ENCODE assay signal across 8 cellular contexts in genomic region chr1:22105611-22106207, GRCh38. TPM values are rescaled to one million over a fixed set of nuclear protein-coding genes. Genes with fewer than 3 reads are reported as not detected.
DNase-seq lines count a peak whose midpoint lies in the region; ATAC-seq and TF ChIP-seq lines count a peak whose summit lies in the region.

No MANE protein-coding gene starts in this region.

- CTCF ChIA-PET in Calu3 (lab: Charles Lee) = interaction anchor here (0.6 to 1.1 kb wide), 4 partner anchors 124 to 311 kb away, joined by 3 to 8 read pairs (median 3); no protein-coding TSS in a partner anchor

- H3K27me3 Mint-ChIP-seq in Calu3 (ENCODE audit: unreplicated experiment) = no peaks in the 10 kb centered on the region
- no peaks in the 10 kb centered on the region for H3K27me3 Mint-ChIP-seq in H9 (ENCODE audit: low read depth)
- no peaks in the 10 kb centered on the region for H3K27me3 Mint-ChIP-seq in activated T-helper 17 cell treated with anti-CD3 and anti-CD28 coated beads, Interleukin-2, amount 50 U/mL, for 72 hours

- H3K27ac Mint-ChIP-seq in Calu3 (ENCODE audit: unreplicated experiment) = no peak overlapping the region
- no peak overlapping the region for H3K27ac Mint-ChIP-seq in H9
- peak overlapping the region; percentile 85 for H3K27ac Mint-ChIP-seq in activated T-helper 17 cell treated with anti-CD3 and anti-CD28 coated beads, Interleukin-2, amount 50 U/mL, for 72 hours

- H2BK5ac ChIP-seq in H9 (ENCODE audit: insufficient read length, low read length) = no peak overlapping the region

- H3K9me3 ChIP-seq in H9 (ENCODE audit: control insufficient read depth, low read depth, low read length) (no peaks in the 10 kb centered on the region), left ventricle myocardium inferior (replicated peaks) (no peaks in the 10 kb centered on the region)

- H4K20me1 ChIP-seq in H9 (ENCODE audit: control insufficient read depth, insufficient read depth, insufficient read length) = no peaks in the 10 kb centered on the region

- H3K27me3 ChIP-seq in H9 (ENCODE audit: insufficient read depth, low read length) (no peaks in the 10 kb centered on the region), left ventricle myocardium inferior (ENCODE audit: low read depth) (no peaks in the 10 kb centered on the region)

- no peak overlapping the region for H3K14ac ChIP-seq in H9 (ENCODE audit: insufficient read depth, low read length)

- H4K5ac ChIP-seq in H9 (ENCODE audit: insufficient read length, low read depth, low read length) = no peak overlapping the region

- peak; percentile 27 for ATAC-seq in activated T-helper 17 cell treated with anti-CD3 and anti-CD28 coated beads, Interleukin-2, amount 50 U/mL, for 72 hours (replicated peaks)
- ATAC-seq in GM21723 (IDR thresholded peaks at IDR 0.05; ENCODE audit: unreplicated experiment) (no peak), GM19328 (IDR thresholded peaks at IDR 0.05; ENCODE audit: unreplicated experiment) (no peak)

- no peak overlapping the region for H3T11ph ChIP-seq in H9 (ENCODE audit: low read length)

- no peaks in the 10 kb centered on the region for H3K36me3 ChIP-seq in left ventricle myocardium inferior

- TF ChIP-seq CTCF in Calu3 (IDR thresholded peaks at IDR 0.05; ENCODE audit: unreplicated experiment) = peak; percentile 54
- TF ChIP-seq CTCF in H9 (conservative IDR thresholded peaks at IDR 0.05) = peak; percentile 82
- peak; percentile 84 for TF ChIP-seq CTCF in left ventricle myocardium inferior (IDR thresholded peaks at IDR 0.05; ENCODE audit: borderline replicate concordance)

- no peak overlapping the region for H2AFZ ChIP-seq in H9 (ENCODE audit: low read length)

- no peaks in the 10 kb centered on the region for H3K23me2 ChIP-seq in H9 (ENCODE audit: insufficient read length, low read depth, low read length, poor library complexity, severe bottlenecking)

- no peak overlapping the region for H4K8ac ChIP-seq in H9 (replicated peaks; ENCODE audit: insufficient read length, low read depth, low read length)

- H3K4me2 ChIP-seq in H9 (ENCODE audit: insufficient read depth, insufficient read length, low read length) = no peak overlapping the region

- no peak overlapping the region for H3K9ac ChIP-seq in H9 (ENCODE audit: extremely low read depth, insufficient read length, low read length)

- H3K4me1 Mint-ChIP-seq in Calu3 (ENCODE audit: low read depth, unreplicated experiment) (no peaks in the 10 kb centered on the region), H9 (peaks cover 11 to 14% of the 10 kb centered on the region in 2 experiments)
- H3K4me1 Mint-ChIP-seq in activated T-helper 17 cell treated with anti-CD3 and anti-CD28 coated beads, Interleukin-2, amount 50 U/mL, for 72 hours = peaks cover 48% of the 10 kb centered on the region

- H3K4me3 Mint-ChIP-seq in Calu3 (ENCODE audit: low read depth, unreplicated experiment) = no peak overlapping the region
- H3K4me3 Mint-ChIP-seq in H9 = no peak overlapping the region
- peak overlapping the region; percentile 64 for H3K4me3 Mint-ChIP-seq in activated T-helper 17 cell treated with anti-CD3 and anti-CD28 coated beads, Interleukin-2, amount 50 U/mL, for 72 hours

- peaks cover 26% of the 10 kb centered on the region for H3K36me3 Mint-ChIP-seq in Calu3 (ENCODE audit: insufficient read depth, unreplicated experiment)
- peaks cover 0 to 9% (median 3%) of the 10 kb centered on the region in 3 experiments; a peak in 6 of 7 replicates for H3K36me3 Mint-ChIP-seq in H9 (ENCODE audit: insufficient read depth in 1 of 3, low read depth in 3 of 3)
- H3K36me3 Mint-ChIP-seq in activated T-helper 17 cell treated with anti-CD3 and anti-CD28 coated beads, Interleukin-2, amount 50 U/mL, for 72 hours (ENCODE audit: low read depth) = peaks cover 94% of the 10 kb centered on the region

- no peak overlapping the region for H2AK5ac ChIP-seq in H9 (ENCODE audit: insufficient read length, low read length)

- H4K91ac ChIP-seq in H9 (ENCODE audit: insufficient read length, low read depth, low read length) = no peak overlapping the region

- H3K9me3 Mint-ChIP-seq in Calu3 (ENCODE audit: low read depth, unreplicated experiment) (no peaks in the 10 kb centered on the region), H9 (no peaks in the 10 kb centered on the region)
- no peaks in the 10 kb centered on the region for H3K9me3 Mint-ChIP-seq in activated T-helper 17 cell treated with anti-CD3 and anti-CD28 coated beads, Interleukin-2, amount 50 U/mL, for 72 hours

- no peak overlapping the region for H2BK20ac ChIP-seq in H9 (ENCODE audit: low read depth, low read length, poor library complexity, severe bottlenecking)

- H3K4me3 ChIP-seq in left ventricle myocardium inferior = no peak overlapping the region
- no peak overlapping the region for H3K4me3 ChIP-seq in skeletal muscle cell (ENCODE audit: low read depth, low read length)

- no peak overlapping the region for H3K56ac ChIP-seq in H9 (ENCODE audit: insufficient read length, low read depth, low read length)

- no peak overlapping the region for H3K4ac ChIP-seq in H9 (ENCODE audit: low read depth, low read length)

- H2BK12ac ChIP-seq in H9 (ENCODE audit: insufficient read length, low read depth, low read length) = no peak overlapping the region

- H3K23ac ChIP-seq in H9 (ENCODE audit: insufficient read length, low read depth, low read length) = no peak overlapping the region

- BruUV-seq in Calu3 (replicated peaks; lab: Mats Ljungman, UMichigan) = no TSS peak

- intact Hi-C loops in Calu3 (cut with micrococcal nuclease; ENCODE audit: unreplicated experiment) = loop anchor here (10.0 kb wide), 1 partner anchor 309 kb away; no protein-coding TSS in a partner anchor
- intact Hi-C loops in left ventricle myocardium inferior (cut with micrococcal nuclease) = no loop called here

- no peak overlapping the region for H3K27ac ChIP-seq in H9 (ENCODE audit: insufficient read length, low read depth, low read length)
- H3K27ac ChIP-seq in left ventricle myocardium inferior (replicated peaks) = no peak overlapping the region

- no peak overlapping the region for H2BK120ac ChIP-seq in H9 (ENCODE audit: low read depth, low read length, poor library complexity, severe bottlenecking)

- WGBS in H9 (ENCODE audit: extremely low coverage, insufficient read length, low lambda C conversion rate) = no CpG with 5 or more reads among the region's 5 CpGs

- peak; percentile 12 for DNase-seq in Calu3
- DNase-seq in H9 = no peak
- peak; percentile 14 for DNase-seq in NCI-H524 treated with DMSO at 0.1 percent for 48 hours (lab: John Stamatoyannopoulos, UW)
- no peak for DNase-seq in left ventricle myocardium inferior
- peak; percentile 28 for DNase-seq in skeletal muscle cell (ENCODE audit: low read depth)

- H3K4me1 ChIP-seq in H9 (ENCODE audit: insufficient read depth, low read length) (no peaks in the 10 kb centered on the region), left ventricle myocardium inferior (peaks cover 43% of the 10 kb centered on the region)

- no peak overlapping the region for H2BK15ac ChIP-seq in H9 (ENCODE audit: low read depth, low read length)

- H3K79me2 ChIP-seq in H9 (ENCODE audit: insufficient read depth, low read length) = no peaks in the 10 kb centered on the region

- H3K18ac ChIP-seq in H9 (ENCODE audit: insufficient read length, low read depth, low read length) = no peak overlapping the region

- H3K79me1 ChIP-seq in H9 (ENCODE audit: insufficient read depth, low read depth, low read length, poor library complexity, severe bottlenecking) = peaks cover 6% of the 10 kb centered on the region

RNA-seq across cellular contexts. Expression of gene WNT4, which starts 37.2 kb away (rescaled TPM):
- total RNA-seq in Calu3 (2022) (1.9 and 2.4 TPM in 2 replicates), H9 (2021) (0.72 and 1.4 TPM in 2 replicates), left ventricle myocardium inferior (not detected)
- total RNA-seq in activated T-helper 17 cell treated with anti-CD3 and anti-CD28 coated beads, Interleukin-2, amount 50 U/mL, for 72 hours = not detected

RNA-seq across cellular contexts. Expression of gene CDC42, which starts 53.2 kb away (rescaled TPM):
- 194 and 204 TPM in 2 replicates for total RNA-seq in Calu3 (2022)
- total RNA-seq in H9 (2021) = 178 and 197 TPM in 2 replicates
- total RNA-seq in activated T-helper 17 cell treated with anti-CD3 and anti-CD28 coated beads, Interleukin-2, amount 50 U/mL, for 72 hours = 100 to 1,000 TPM; 243 to 264 TPM
- total RNA-seq in left ventricle myocardium inferior = 126 TPM

Comparison
In these comparisons a context has a peak if more than half of its experiments do, and no peak if none do; other contexts are left out.
1. DNase-seq: peak in Calu3 (single experiment), NCI-H524 treated with DMSO at 0.1 percent for 48 hours (single experiment) and skeletal muscle cell (single experiment); none in H9 (single experiment) and left ventricle myocardium inferior (single experiment).
2. Peak in every context shown above with its lines, with median percentiles within 50 percentile points of each other: CTCF ChIP-seq.